8 cellular contexts compared by ENCODE assay signal in the genomic region with DNA sequence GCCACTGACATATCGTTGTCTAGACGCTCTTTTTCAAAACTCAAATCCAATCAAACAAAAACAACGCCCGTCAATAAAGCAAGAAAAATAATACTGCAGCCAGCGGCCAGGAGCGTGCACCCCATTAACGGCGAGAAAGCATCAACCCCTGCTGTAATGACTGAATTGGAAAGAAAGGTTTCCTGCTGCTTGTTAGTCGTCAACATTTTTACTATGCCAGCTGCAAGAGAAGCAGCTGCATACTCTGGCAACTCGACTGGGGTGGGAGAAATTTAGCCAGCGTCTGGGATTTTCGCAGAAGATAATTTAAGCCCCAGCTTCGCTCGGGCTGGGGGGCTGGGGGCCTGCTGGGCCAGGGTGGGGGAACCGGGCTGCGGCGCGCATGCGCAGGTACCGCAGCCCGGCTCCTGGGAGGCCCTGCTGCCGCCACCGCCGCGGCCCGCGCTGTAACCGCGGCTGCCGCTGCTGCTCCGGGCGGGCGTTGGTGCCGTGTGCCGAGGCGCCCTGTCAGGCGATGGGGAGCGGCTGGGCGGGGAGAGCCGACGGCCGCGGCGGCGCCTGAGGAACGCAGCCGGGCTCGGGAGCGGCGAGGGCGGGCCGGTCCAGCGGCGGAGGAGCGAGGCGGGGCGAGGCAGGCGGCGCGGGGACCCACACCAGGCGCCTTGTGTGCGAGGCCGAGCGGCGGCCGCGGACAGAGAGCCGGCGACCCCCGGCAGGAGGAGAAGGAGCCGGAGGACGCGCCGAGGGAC. TPM values are rescaled to one million over a fixed set of nuclear protein-coding genes. Genes with fewer than 3 reads are reported as not detected.
DNase-seq lines count a peak whose midpoint lies in the region; ATAC-seq and TF ChIP-seq lines count a peak whose summit lies in the region.

No MANE protein-coding gene starts in this region.

- TF ChIP-seq CTCF in chondrocyte (IDR thresholded peaks at IDR 0.05) = no peak

- intact Hi-C loops in left colon (cut with DNase I, micrococcal nuclease) = no loop called here

- ATAC-seq in GM18907 (IDR thresholded peaks at IDR 0.05; ENCODE audit: unreplicated experiment) = peak; percentile 53
- peak; percentile 48 for ATAC-seq in HG03135 (IDR thresholded peaks at IDR 0.05; ENCODE audit: unreplicated experiment)
- peak; percentile 71 for ATAC-seq in left colon

- H3K27me3 Mint-ChIP-seq in chondrocyte (ENCODE audit: low read depth) = no peaks in the 10 kb centered on the region

- H3K4me3 Mint-ChIP-seq in chondrocyte (ENCODE audit: unreplicated experiment) = peak overlapping the region; percentile 94

- peak overlapping the region; percentile 99 for H3K27ac Mint-ChIP-seq in chondrocyte (ENCODE audit: unreplicated experiment)

- H3K4me1 Mint-ChIP-seq in chondrocyte (ENCODE audit: low read depth) = peaks cover 37% of the 10 kb centered on the region

- no peaks in the 10 kb centered on the region for H3K36me3 Mint-ChIP-seq in chondrocyte (ENCODE audit: low read depth)

- peak; percentile 93 for DNase-seq in AG08395 (ENCODE audit: low spot score)
- DNase-seq in NCI-H345 (lab: John Stamatoyannopoulos, UW) = peak; percentile 71
- peak; percentile 67 for DNase-seq in activated CD4-positive, alpha-beta T cell treated with anti-CD3 and anti-CD28 coated beads for 1 hour
- no peak for DNase-seq in chondrocyte (ENCODE audit: low spot score)
- peak; percentile 58 to 81 for DNase-seq in left colon
- DNase-seq in stimulated activated CD4-positive, alpha-beta T cell treated with anti-CD3 and anti-CD28 coated beads, Interleukin-1b, Interleukin-23, amount 100 ng/mL, for 24 hours (ENCODE audit: low read depth in 4 of 4, low spot score in 1 of 4) = peak; percentile 25 to 50 (median 38)

- H3K9me3 Mint-ChIP-seq in chondrocyte (ENCODE audit: low read depth) = no peaks in the 10 kb centered on the region

RNA-seq across cellular contexts. Expression of a gene that starts 0.7 kb away (rescaled TPM):
- total RNA-seq in chondrocyte = 30.8 to 42.5 TPM (median 32.4 TPM) in 3 replicates
- total RNA-seq in left colon = 10 to 100 TPM; 58.0 to 86.1 TPM
